Comparison of ENCODE assay signal across 1 cellular context in genomic region chr9:131618071-131618479, GRCh38.
TF ChIP-seq lines count a peak whose summit lies in the region.

No MANE protein-coding gene starts in this region.

TF ChIP-seq in GM23338, 12 proteins besides CTCF, POLR2A, EP300 and RAD21 (continued from another document):
- TF ChIP-seq REST (IDR thresholded peaks at IDR 0.05; ENCODE audit: unreplicated experiment): no peak
- no peak for TF ChIP-seq ZNF114 (CRISPR knock-in tag; IDR thresholded peaks at IDR 0.05)
- TF ChIP-seq ZNF462 (CRISPR knock-in tag; IDR thresholded peaks at IDR 0.05): no peak
- TF ChIP-seq EZH2phosphoT487 (IDR thresholded peaks at IDR 0.05; ENCODE audit: unreplicated experiment): no peak
- TF ChIP-seq EZH2 (IDR thresholded peaks at IDR 0.05; ENCODE audit: low read depth, unreplicated experiment): no peak
- no peak for TF ChIP-seq STAT1 (IDR thresholded peaks at IDR 0.05; ENCODE audit: unreplicated experiment)
